Comparison of ENCODE assay signal across 8 cellular contexts in genomic region chr11:118572914-118573550, GRCh38. TPM values are rescaled to one million over a fixed set of nuclear protein-coding genes. Genes with fewer than 3 reads are reported as not detected.
DNase-seq lines count a peak whose midpoint lies in the region; ATAC-seq, FAIRE-seq and TF ChIP-seq lines count a peak whose summit lies in the region.

No MANE protein-coding gene starts in this region.

- no peak for FAIRE-seq in A549 (lab: Jason Lieb, UNC)

- no peaks in the 10 kb centered on the region for H3K9me2 ChIP-seq in SU-DHL-6 (replicated peaks; ENCODE audit: insufficient read depth, low read length)

- POLR2A ChIA-PET in A549 (lab: Yijun Ruan, JAX): interaction anchor here (1.5 kb wide), 1 partner anchor 36 kb away, joined by 3 read pairs; no protein-coding TSS in a partner anchor

- H3K9ac ChIP-seq in SU-DHL-6 (ENCODE audit: low read length): peak overlapping the region; percentile 99

- H3F3A ChIP-seq in SU-DHL-6 (ENCODE audit: insufficient read depth): peaks cover 5% of the 10 kb centered on the region

- peak overlapping the region; percentile 87 for H3K4me3 ChIP-seq in A549
- peak overlapping the region; percentile 99 for H3K4me3 ChIP-seq in SU-DHL-6 (ENCODE audit: insufficient read depth, low read length, poor library complexity, severe bottlenecking)
- peak overlapping the region; percentile 87 to 98 (median 92) for H3K4me3 ChIP-seq in stomach

- no peaks in the 10 kb centered on the region for H3K9me3 ChIP-seq in A549
- H3K9me3 ChIP-seq in SU-DHL-6 (ENCODE audit: insufficient read depth, low read length): no peaks in the 10 kb centered on the region
- no peaks in the 10 kb centered on the region for H3K9me3 ChIP-seq in stomach

- H3K27me3 ChIP-seq in SU-DHL-6 (ENCODE audit: low read length): no peaks in the 10 kb centered on the region
- H3K27me3 ChIP-seq in stomach: no peaks in the 10 kb centered on the region

- peaks cover 58% of the 10 kb centered on the region for H3K79me2 ChIP-seq in SU-DHL-6 (ENCODE audit: insufficient read depth, low read length)

- H3K4me2 ChIP-seq in A549 (peak overlapping the region; percentile 82), SU-DHL-6 (ENCODE audit: low read depth, low read length, poor library complexity, severe bottlenecking) (peak overlapping the region; percentile 71)

- DNase-seq in A549 (ENCODE audit: low read depth in 1 of 2, low spot score in 1 of 2) (peak; percentile 15 to 29), GM13976 (ENCODE audit: low spot score) (peak; percentile 41), caudate nucleus (lab: John Stamatoyannopoulos, UW) (peak in 4 of 61 donors; percentile 24 to 49 (median 38)), left colon (no peak), stomach (no peak)

- intact Hi-C loops in left colon (cut with DNase I, micrococcal nuclease): no loop called here
- intact Hi-C loops in stomach (cut with DNase I; ENCODE audit: low total_unique reads): no loop called here

- peak overlapping the region; percentile 90 to 98 for H3K27ac ChIP-seq in A549
- H3K27ac ChIP-seq in SU-DHL-6 (ENCODE audit: low read depth, low read length): peak overlapping the region; percentile 70
- H3K27ac ChIP-seq in caudate nucleus (ENCODE audit: low read depth, low read length): peak overlapping the region; percentile 86
- H3K27ac ChIP-seq in stomach: peak overlapping the region; percentile 92 to 99 (median 99)

- peak; percentile 33 to 53; a peak in 5 of 6 replicates for ATAC-seq in A549
- peak; percentile 24 for ATAC-seq in HG03135 (IDR thresholded peaks at IDR 0.05; ENCODE audit: unreplicated experiment)
- ATAC-seq in left colon: peak; percentile 59
- no peak for ATAC-seq in GM21390 (IDR thresholded peaks at IDR 0.05; ENCODE audit: unreplicated experiment)

- peak overlapping the region; percentile 84 for H2AFZ ChIP-seq in SU-DHL-6 (ENCODE audit: low read depth, low read length, severe bottlenecking)

- TF ChIP-seq EP300 in A549 (IDR thresholded peaks at IDR 0.05) (no peak), stomach (IDR thresholded peaks at IDR 0.05) (no peak)

- CTCF ChIA-PET in A549 (lab: Yijun Ruan, JAX): interaction anchor here (0.6 to 1.6 kb wide), 3 partner anchors 22 to 142 kb away, joined by 3 to 5 read pairs (median 4); no protein-coding TSS in a partner anchor

- 0 out of 2 replicates have a peak, but pooled peaks cover 2% of the 10 kb centered on the region for H3K36me3 ChIP-seq in SU-DHL-6 (ENCODE audit: low read length)
- peaks cover 0 to 3% (median 0%) of the 10 kb centered on the region in 4 donors for H3K36me3 ChIP-seq in stomach

- no peak for TF ChIP-seq RAD21 in A549 (conservative IDR thresholded peaks at IDR 0.05 in 1 of 2, IDR thresholded peaks at IDR 0.05 in 1 of 2)

- WGBS in A549 (ENCODE audit: missing lambda C conversion rate): 5% methylated on average over 11 of the region's 12 CpGs
- 1 to 2% (median 2%) methylated on average over 12 of the region's 12 CpGs for WGBS in stomach, 5 donors

- in situ Hi-C loops in GM13976 (cut with MboI; ENCODE audit: low sequenced_read_pairs, unreplicated experiment): no loop called here

- TF ChIP-seq POLR2A in A549 (IDR thresholded peaks at IDR 0.05; ENCODE audit: low read length) (no peak), stomach (IDR thresholded peaks at IDR 0.05) (no peak)

- peaks cover 28% of the 10 kb centered on the region for H4K20me1 ChIP-seq in SU-DHL-6 (ENCODE audit: low read depth, low read length)

- no peak for TF ChIP-seq CTCF in A549 (IDR thresholded peaks at IDR 0.05)
- TF ChIP-seq CTCF in GM13976 (IDR thresholded peaks at IDR 0.05; ENCODE audit: borderline replicate concordance, control extremely low read depth, extremely low read depth, insufficient read depth, missing control alignments): no peak
- no peak for TF ChIP-seq CTCF in SU-DHL-6 (IDR thresholded peaks at IDR 0.05; ENCODE audit: insufficient read depth, low read length, poor library complexity, severe bottlenecking)
- no peak for TF ChIP-seq CTCF in stomach (IDR thresholded peaks at IDR 0.05)

- H3K4me1 ChIP-seq in A549 (peaks cover 21% of the 10 kb centered on the region), stomach (peaks cover 34 to 55% (median 50%) of the 10 kb centered on the region in 4 donors)

TF ChIP-seq in A549, 52 proteins besides CTCF, POLR2A, EP300 and RAD21:
- TF ChIP-seq RNF2 (IDR thresholded peaks at IDR 0.05; ENCODE audit: borderline replicate concordance, low read depth) (no peak), MAFK (IDR thresholded peaks at IDR 0.05; ENCODE audit: partially characterized antibody) (peak; percentile 70)

RNA-seq across cellular contexts. Expression of gene ARCN1, which starts 0.8 kb away (rescaled TPM):
- polyA plus RNA-seq in A549 (2011; rRNA removed) (140 and 150 TPM in 2 replicates), A549 (2017; fragmentation: RNase III; extraction: RNeasy Plus Mini Kit Qiagen cat#74134 plus additional on column Dnase treatment) (88.7 to 93.3 TPM (median 91.0 TPM) in 3 replicates), stomach (100 to 1,000 TPM in 1 of 3 donors, 10 to 100 TPM in 2; 50.7 to 107 (median 60.2) TPM)
- polyA plus RNA-seq in A549 (2012; cell fraction: cytosol; rRNA removed): 56.4 and 62.8 TPM in 2 replicates
- 24.5 and 25.7 TPM in 2 replicates for polyA plus RNA-seq in A549 (2012; cell fraction: nucleus; rRNA removed)
- 63.8 and 65.4 TPM in 2 replicates for polyA minus RNA-seq in A549 (2011; rRNA and poly(A)+ RNA removed)
- total RNA-seq in left colon (100 to 1,000 TPM; 133 to 145 TPM), stomach (100 to 1,000 TPM in 1 of 5 donors, 10 to 100 TPM in 4; 22.0 to 115 (median 60.0) TPM)

RNA-seq across cellular contexts. Expression of gene IFT46, which starts 7.3 kb away (rescaled TPM):
- polyA plus RNA-seq in A549 (2011; rRNA removed): 34.4 and 35.3 TPM in 2 replicates
- 13.9 and 16.0 TPM in 2 replicates for polyA plus RNA-seq in A549 (2012; cell fraction: cytosol; rRNA removed)
- polyA plus RNA-seq in A549 (2012; cell fraction: nucleus; rRNA removed): 9.6 and 13.0 TPM in 2 replicates
- polyA plus RNA-seq in A549 (2017; fragmentation: RNase III; extraction: RNeasy Plus Mini Kit Qiagen cat#74134 plus additional on column Dnase treatment): 14.4 to 17.1 TPM (median 15.5 TPM) in 3 replicates
- 21.0 and 22.1 TPM in 2 replicates for polyA minus RNA-seq in A549 (2011; rRNA and poly(A)+ RNA removed)
- 1 to 10 TPM; 6.4 to 10.0 TPM for total RNA-seq in left colon
- total RNA-seq in stomach: 100 to 1,000 TPM in 1 of 5 donors, 10 to 100 TPM in 3, 1 to 10 TPM in 1; 3.5 to 113 (median 28.4) TPM
- polyA plus RNA-seq in stomach: 10 to 100 TPM; 15.4 to 17.9 (median 17.5) TPM

RNA-seq across cellular contexts. Expression of gene PHLDB1, which starts 34.4 kb away (rescaled TPM):
- polyA plus RNA-seq in A549 (2011; rRNA removed) (5.9 and 7.7 TPM in 2 replicates), A549 (2017; fragmentation: RNase III; extraction: RNeasy Plus Mini Kit Qiagen cat#74134 plus additional on column Dnase treatment) (17.9 to 20.0 TPM (median 19.4 TPM) in 3 replicates), stomach (10 to 100 TPM; 28.4 to 43.1 (median 39.7) TPM)
- polyA plus RNA-seq in A549 (2012; cell fraction: cytosol; rRNA removed): 7.3 and 9.7 TPM in 2 replicates
- polyA plus RNA-seq in A549 (2012; cell fraction: nucleus; rRNA removed): 32.2 and 36.0 TPM in 2 replicates
- polyA minus RNA-seq in A549 (2011; rRNA and poly(A)+ RNA removed): 12.2 and 15.2 TPM in 2 replicates
- total RNA-seq in left colon (10 to 100 TPM; 70.3 to 74.1 TPM), stomach (100 to 1,000 TPM in 1 of 5 donors, 10 to 100 TPM in 4; 34.4 to 291 (median 50.2) TPM)

RNA-seq across cellular contexts. Expression of gene TMEM25, which starts 42.0 kb away (rescaled TPM):
- polyA plus RNA-seq in A549 (2011; rRNA removed) (0.56 and 0.57 TPM in 2 replicates), A549 (2017; fragmentation: RNase III; extraction: RNeasy Plus Mini Kit Qiagen cat#74134 plus additional on column Dnase treatment) (0.58 to 0.82 TPM (median 0.75 TPM) in 3 replicates), stomach (10 to 100 TPM in 1 of 3 donors, 1 to 10 TPM in 2; 4.0 to 11.8 (median 8.5) TPM)
- 0.61 and 0.74 TPM in 2 replicates for polyA plus RNA-seq in A549 (2012; cell fraction: cytosol; rRNA removed)
- polyA plus RNA-seq in A549 (2012; cell fraction: nucleus; rRNA removed): 1.0 and 1.3 TPM in 2 replicates
- polyA minus RNA-seq in A549 (2011; rRNA and poly(A)+ RNA removed): 0.83 and 2.1 TPM in 2 replicates
- total RNA-seq in left colon (1 to 10 TPM; 6.2 to 9.3 TPM), stomach (10 to 100 TPM in 2 of 5 donors, 1 to 10 TPM in 2, not detected in 1; 8.2 to 52.7 (median 17.5) TPM)

RNA-seq across cellular contexts. Expression of gene TTC36, which starts 45.8 kb away (rescaled TPM):
- polyA plus RNA-seq in A549 (2011; rRNA removed) (not detected in 2 replicates), A549 (2017; fragmentation: RNase III; extraction: RNeasy Plus Mini Kit Qiagen cat#74134 plus additional on column Dnase treatment) (not detected in 3 replicates), stomach (1 to 10 TPM in 1 of 3 donors, under 1 TPM in 1, not detected in 1; 0.58 to 2.0 TPM)
- 0.08 TPM in 1 of 2 replicates, not detected in the other for polyA plus RNA-seq in A549 (2012; cell fraction: cytosol; rRNA removed)
- 0.17 TPM in 1 of 2 replicates, not detected in the other for polyA plus RNA-seq in A549 (2012; cell fraction: nucleus; rRNA removed)
- polyA minus RNA-seq in A549 (2011; rRNA and poly(A)+ RNA removed): 0.25 TPM in 1 of 2 replicates, not detected in the other
- total RNA-seq in left colon (under 1 TPM; 0.58 to 0.98 TPM), stomach (10 to 100 TPM in 1 of 5 donors, not detected in 4; 56.8 TPM)

Comparison
In these comparisons a context has a peak if more than half of its experiments do, and no peak if none do; other contexts are left out.
1. DNase-seq: peak in A549 (2 of 2) and GM13976 (single experiment); none in left colon (0 of 2) and stomach (single experiment).
2. Peak in every context shown above with its lines, with median percentiles within 50 percentile points of each other: H3K27ac ChIP-seq and H3K4me3 ChIP-seq.